Comparison of ENCODE assay signal across 1 cellular context in genomic region chr2:57373530-57373929, GRCh38.
A peak's percentile ranks its signal among the peaks of the same experiment; 100 is the strongest.
TF ChIP-seq lines count a peak whose summit lies in the region.

No MANE protein-coding gene starts in this region.

TF ChIP-seq in SK-N-SH, 30 proteins besides CTCF, POLR2A, EP300 and RAD21 (continued from another document):
- TF ChIP-seq, protein P1, sequence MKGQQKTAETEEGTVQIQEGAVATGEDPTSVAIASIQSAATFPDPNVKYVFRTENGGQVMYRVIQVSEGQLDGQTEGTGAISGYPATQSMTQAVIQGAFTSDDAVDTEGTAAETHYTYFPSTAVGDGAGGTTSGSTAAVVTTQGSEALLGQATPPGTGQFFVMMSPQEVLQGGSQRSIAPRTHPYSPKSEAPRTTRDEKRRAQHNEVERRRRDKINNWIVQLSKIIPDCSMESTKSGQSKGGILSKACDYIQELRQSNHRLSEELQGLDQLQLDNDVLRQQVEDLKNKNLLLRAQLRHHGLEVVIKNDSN (IDR thresholded peaks at IDR 0.05; ENCODE audit: borderline replicate concordance, low read depth) = no peak
- TF ChIP-seq NFIC (IDR thresholded peaks at IDR 0.05; ENCODE audit: borderline replicate concordance) (peak; percentile 77), SMC3 (IDR thresholded peaks at IDR 0.05; ENCODE audit: low read depth, low read length) (no peak), RXRA (IDR thresholded peaks at IDR 0.05; ENCODE audit: borderline replicate concordance, low read depth) (no peak), PBX3 (IDR thresholded peaks at IDR 0.05) (peak; percentile 94), YY1 (IDR thresholded peaks at IDR 0.05; ENCODE audit: low read depth) (no peak)
TF ChIP-seq in SK-N-SH: peak in this region for 14.
